In genomic region chr3:75171632-75172230, GRCh38 we compare ENCODE assay signal across 8 cellular contexts.
A peak's percentile ranks its signal among the peaks of the same experiment; 100 is the strongest.
DNase-seq lines count a peak whose midpoint lies in the region; ATAC-seq and TF ChIP-seq lines count a peak whose summit lies in the region.

No MANE protein-coding gene starts in this region.

- no peak overlapping the region for H3K27ac Mint-ChIP-seq in Caco-2 (ENCODE audit: unreplicated experiment)

- no TSS peak for BruUV-seq in Caco-2 (replicated peaks; lab: Mats Ljungman, UMichigan)

- POLR2A ChIA-PET in Caco-2 (lab: Charles Lee): no interaction called here

- H3K4me1 ChIP-seq in Caco-2: no peaks in the 10 kb centered on the region

- peak in 1 of 2 experiments; percentile 12 for DNase-seq in Caco-2
- peak; percentile 4 for DNase-seq in HT1080 (ENCODE audit: low read depth)
- DNase-seq in left kidney (ENCODE audit: low read depth, low spot score): peak; percentile 31
- DNase-seq in posterior cingulate gyrus: no peak
- DNase-seq in T-helper 2 cell: no peak
- DNase-seq in NCI-H146 treated with DMSO at 0.1 percent for 48 hours (lab: John Stamatoyannopoulos, UW; ENCODE audit: unreplicated experiment): no peak

- H3K36me3 ChIP-seq in Caco-2 (ENCODE audit: control insufficient read depth, insufficient read depth, low read length): no peaks in the 10 kb centered on the region

- no peak for ATAC-seq in HG03342 (IDR thresholded peaks at IDR 0.05; ENCODE audit: unreplicated experiment)

- no peaks in the 10 kb centered on the region for H3K4me1 Mint-ChIP-seq in Caco-2 (ENCODE audit: low read depth, unreplicated experiment)

- peaks cover under 1% of the 10 kb centered on the region for H3K27me3 Mint-ChIP-seq in Caco-2 (ENCODE audit: insufficient read depth, unreplicated experiment)

- H3K9me3 ChIP-seq in Caco-2: no peaks in the 10 kb centered on the region

- intact Hi-C loops in Caco-2 (cut with micrococcal nuclease; ENCODE audit: unreplicated experiment): loop anchor here (1.0 to 10.0 kb wide), 4 partner anchors 30 to 1304 kb away; no protein-coding TSS in a partner anchor
- intact Hi-C loops in posterior cingulate gyrus (cut with DNase I): loop anchor here (2.0 kb wide), 1 partner anchor 1303 kb away; no protein-coding TSS in a partner anchor

- peak; percentile 18 to 26 for TF ChIP-seq CTCF in Caco-2 (IDR thresholded peaks at IDR 0.05; ENCODE audit: insufficient read depth in 1 of 2, low read depth in 1 of 2, low read length in 1 of 2, severe bottlenecking in 1 of 2, unreplicated experiment in 1 of 2)
- TF ChIP-seq CTCF in VCaP (conservative IDR thresholded peaks at IDR 0.05): peak; percentile 80

- H3K9me3 Mint-ChIP-seq in Caco-2 (ENCODE audit: unreplicated experiment): no peaks in the 10 kb centered on the region

- CTCF ChIA-PET in Caco-2 (lab: Charles Lee): no interaction called here

- no peaks in the 10 kb centered on the region for H3K27me3 ChIP-seq in Caco-2 (replicated peaks; ENCODE audit: control insufficient read depth, insufficient read depth, low read length)

- no peak overlapping the region for H3K4me3 Mint-ChIP-seq in Caco-2 (ENCODE audit: unreplicated experiment)

- no peak overlapping the region for H3K4me3 ChIP-seq in Caco-2 (ENCODE audit: low read depth, low read length)

- no peaks in the 10 kb centered on the region for H3K36me3 Mint-ChIP-seq in Caco-2 (ENCODE audit: insufficient read depth, unreplicated experiment)

- H3K27ac ChIP-seq in VCaP: no peak overlapping the region

Comparison
In these comparisons a context has a peak if more than half of its experiments do, and no peak if none do; other contexts are left out.
1. DNase-seq: peak in HT1080 (single experiment) and left kidney (single experiment); none in posterior cingulate gyrus (0 of 10), T-helper 2 cell (0 of 5) and NCI-H146 treated with DMSO at 0.1 percent for 48 hours (single experiment).